28 cellular contexts compared by ENCODE assay signal in the genomic region with DNA sequence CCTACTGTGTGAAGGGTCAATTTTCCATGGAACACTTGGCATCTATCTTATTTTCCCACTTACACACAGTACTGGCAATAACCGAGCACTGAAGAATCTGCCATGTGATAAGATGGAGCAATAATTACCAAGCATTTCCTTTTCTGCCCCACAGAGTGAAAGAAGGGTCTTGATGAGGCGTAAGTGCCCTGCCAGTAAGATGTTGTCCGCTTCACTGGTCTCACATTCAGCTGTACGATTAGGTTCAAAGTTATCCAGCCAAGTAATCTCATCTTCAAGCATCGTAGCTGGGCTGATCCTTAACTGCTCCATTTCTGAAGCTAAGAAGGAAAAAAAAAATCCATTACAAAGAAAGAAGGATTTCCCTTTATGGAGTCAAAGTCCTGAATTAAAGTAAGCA.
"Had no signal": no experiment of that assay in that cellular context is flagged by ENCODE, and none has a peak within 500 bp of the region (broad histone marks: within the 10 kb centered on the region; RNA-seq: fewer than 3 reads in every experiment).

No MANE protein-coding gene starts in this region.

- H3K36me3 ChIP-seq: ovary had no signal

- H3K27me3 ChIP-seq: dorsolateral prefrontal cortex, gastrocnemius medialis, left lung, ovary, sigmoid colon, stomach, testis, tibial artery had no signal

- H3K4me3 Mint-ChIP-seq: mesothelial cell of epicardium; naive B cell; stimulated activated effector memory CD8-positive, alpha-beta T cell treated with anti-CD3 and anti-CD28 coated beads, Interleukin-12 subunit alpha, Interleukin-12 subunit beta, amount 100 ng/mL, for 72 hours; type B pancreatic cell had no signal

- ATAC-seq: esophagus mucosa; gastrocnemius medialis; left lung; mucosa of descending colon; right cardiac atrium; stimulated activated effector memory CD8-positive, alpha-beta T cell treated with anti-CD3 and anti-CD28 coated beads, Interleukin-12 subunit alpha, Interleukin-12 subunit beta, amount 100 ng/mL, for 72 hours had no signal

- H3K4me3 ChIP-seq: dorsolateral prefrontal cortex, gastrocnemius medialis, left lung, mucosa of descending colon, ovary, sigmoid colon, stomach, testis, tibial artery had no signal

- DNase-seq: caudate nucleus; dorsolateral prefrontal cortex; effector CD4-positive, alpha-beta T cell; foreskin fibroblast; gastrocnemius medialis; head of caudate nucleus; kidney glomerular epithelial cell; left lung; mesenchymal stem cell; mucosa of descending colon; naive B cell; occipital lobe; ovary; posterior cingulate gyrus; right cardiac atrium; sigmoid colon; stimulated activated CD4-positive, alpha-beta T cell treated with anti-CD3 and anti-CD28 coated beads, Interleukin-2, amount 100 ng/mL, for 24 hours; stimulated activated CD4-positive, alpha-beta T cell treated with anti-CD3 and anti-CD28 coated beads, Interleukin-4, amount 100 ng/mL, for 24 hours; stimulated activated naive CD4-positive, alpha-beta T cell treated with Interleukin-2 at 50 U/mL for 16 hours; stomach; testis; tibial artery had no signal

- FAIRE-seq: colon, islet of Langerhans had no signal

- H3K4me1 Mint-ChIP-seq: mesothelial cell of epicardium had no signal

- H3K27me3 Mint-ChIP-seq: naive B cell, type B pancreatic cell had no signal

- H3K9me3 Mint-ChIP-seq: stimulated activated effector memory CD8-positive, alpha-beta T cell treated with anti-CD3 and anti-CD28 coated beads, Interleukin-12 subunit alpha, Interleukin-12 subunit beta, amount 100 ng/mL, for 72 hours; type B pancreatic cell had no signal

- H3K27ac Mint-ChIP-seq: mesothelial cell of epicardium, type B pancreatic cell had no signal
